Comparison of ENCODE assay signal across 20 cellular contexts in genomic region chr1:197787056-197787455, GRCh38. TPM values are rescaled to one million over a fixed set of nuclear protein-coding genes. Genes with fewer than 3 reads are reported as not detected.
DNase-seq lines count a peak whose midpoint lies in the region; TF ChIP-seq lines count a peak whose summit lies in the region.
"Had no signal": no experiment of that assay in that cellular context is flagged by ENCODE, and none has a peak within 500 bp of the region (broad histone marks: within the 10 kb centered on the region; RNA-seq: fewer than 3 reads in every experiment).

No MANE protein-coding gene starts in this region.

- H3K18ac ChIP-seq in trophoblast cell (ENCODE audit: low read length) = no peak overlapping the region

- no peaks in the 10 kb centered on the region for H3K9me2 ChIP-seq in GM23248 (ENCODE audit: insufficient read depth)

- H3K4me1 ChIP-seq in GM23248 (ENCODE audit: insufficient read depth) (peaks cover 42% of the 10 kb centered on the region), trophoblast cell (ENCODE audit: control insufficient read depth in 1 of 2, insufficient read depth in 2 of 2, low read length in 2 of 2) (peaks cover 3 to 7% of the 10 kb centered on the region in 2 experiments), esophagus muscularis mucosa (no peaks in the 10 kb centered on the region)
- H3K4me1 ChIP-seq: BE2C, upper lobe of left lung had no signal

- no peak overlapping the region for H4K12ac ChIP-seq in trophoblast cell (ENCODE audit: low read depth, low read length)

- H3K27me3 ChIP-seq in GM23248 (replicated peaks; ENCODE audit: insufficient read depth) = no peaks in the 10 kb centered on the region
- no peaks in the 10 kb centered on the region for H3K27me3 ChIP-seq in trophoblast cell (ENCODE audit: insufficient read depth, low read length)
- no peaks in the 10 kb centered on the region for H3K27me3 ChIP-seq in esophagus muscularis mucosa
- H3K27me3 ChIP-seq: BE2C, spleen, stomach, upper lobe of left lung had no signal

- no peaks in the 10 kb centered on the region for H4K20me1 ChIP-seq in GM23248 (ENCODE audit: insufficient read depth)

- in situ Hi-C loops in GM23248 (cut with MboI) = no loop called here

- H3K9me3 ChIP-seq in GM23248 (ENCODE audit: low read depth) (no peaks in the 10 kb centered on the region), trophoblast cell (ENCODE audit: insufficient read depth, low read depth, low read length) (peaks cover 3% of the 10 kb centered on the region), esophagus muscularis mucosa (peaks cover 0 to 7% (median 3%) of the 10 kb centered on the region in 4 donors)
- H3K9me3 ChIP-seq: BE2C, Caco-2, mucosa of descending colon, spleen, stomach, upper lobe of left lung had no signal

- H3K4me2 ChIP-seq in GM23248 (ENCODE audit: unreplicated experiment) (peak overlapping the region; percentile 26), trophoblast cell (ENCODE audit: low read length) (no peak overlapping the region)

- DNase-seq in GM23248 (peak; percentile 87), RKO (ENCODE audit: low spot score) (peak; percentile 12), epithelial cell of prostate (ENCODE audit: low read depth, low spot score) (peak; percentile 66), trophoblast cell (peak; percentile 83 to 88), head of caudate nucleus (no peak), esophagus muscularis mucosa (ENCODE audit: extremely low spot score) (no peak), germinal center (ENCODE audit: low spot score) (no peak)
- DNase-seq: BE2C; Caco-2; central memory CD4-positive, alpha-beta T cell; left ventricle myocardium superior; MM.1S; mucosa of descending colon; NCI-H1436; NCI-H526; SHP77; spleen; stimulated activated CD4-positive, alpha-beta T cell treated with anti-CD3 and anti-CD28 coated beads, Interleukin-4, amount 100 ng/mL, for 4 hours; stomach had no signal

- no peak overlapping the region for H3K4ac ChIP-seq in trophoblast cell (ENCODE audit: low read depth, low read length)

- H3K79me2 ChIP-seq in GM23248 (ENCODE audit: insufficient read depth) = no peaks in the 10 kb centered on the region
- H3K79me2 ChIP-seq in trophoblast cell (ENCODE audit: control insufficient read depth, insufficient read depth, low read length, poor library complexity) = no peaks in the 10 kb centered on the region

- H4K91ac ChIP-seq in trophoblast cell (ENCODE audit: low read depth, low read length) = no peak overlapping the region

- H2BK5ac ChIP-seq in trophoblast cell (ENCODE audit: low read depth, low read length, poor library complexity) = no peak overlapping the region

- no peak overlapping the region for H2BK12ac ChIP-seq in trophoblast cell (ENCODE audit: low read length)

- no peak overlapping the region for H2BK120ac ChIP-seq in trophoblast cell (ENCODE audit: insufficient read depth, low read length, poor library complexity)

- H2AK5ac ChIP-seq in trophoblast cell (ENCODE audit: low read length) = no peak overlapping the region

- H4K8ac ChIP-seq in trophoblast cell (ENCODE audit: low read depth, low read length) = no peak overlapping the region

- peaks cover 33% of the 10 kb centered on the region for H3F3A ChIP-seq in GM23248 (ENCODE audit: insufficient read depth)

- 56 to 60% methylated on average over 3 of the region's 3 CpGs for WGBS in GM23248 (ENCODE audit: low coverage in 1 of 2, low lambda C conversion rate in 2 of 2, missing lambda C conversion rate in 2 of 2), 2 experiments
- no CpG with 5 or more reads among the region's 3 CpGs for WGBS in trophoblast cell (ENCODE audit: extremely low coverage, insufficient coverage, insufficient read length)
- 69% methylated on average over 3 of the region's 3 CpGs for WGBS in esophagus muscularis mucosa

- peak overlapping the region; percentile 14; the same call in 1 of the 2 replicates for H3K27ac ChIP-seq in GM23248
- H3K27ac ChIP-seq in epithelial cell of prostate = peak overlapping the region; percentile 47
- no peak overlapping the region for H3K27ac ChIP-seq in trophoblast cell (ENCODE audit: low read depth, low read length)
- no peak overlapping the region for H3K27ac ChIP-seq in esophagus muscularis mucosa (replicated peaks in 1 of 4)
- H3K27ac ChIP-seq: spleen, stomach, upper lobe of left lung had no signal

- H2AFZ ChIP-seq in GM23248 = no peak overlapping the region
- H2AFZ ChIP-seq in trophoblast cell (ENCODE audit: insufficient read depth, low read length, poor library complexity) = no peak overlapping the region

- H3K9ac ChIP-seq in GM23248 (peak overlapping the region; percentile 10; the same call in 1 of the 2 replicates), trophoblast cell (ENCODE audit: low read length) (no peak overlapping the region)

- H3K14ac ChIP-seq in trophoblast cell (ENCODE audit: low read length) = no peak overlapping the region

- TF ChIP-seq POLR2A in esophagus muscularis mucosa (IDR thresholded peaks at IDR 0.05; ENCODE audit: low read depth) = no peak

- H3K4me3 ChIP-seq in GM23248 = no peak overlapping the region
- no peak overlapping the region for H3K4me3 ChIP-seq in trophoblast cell (ENCODE audit: low read depth, low read length)
- no peak overlapping the region for H3K4me3 ChIP-seq in esophagus muscularis mucosa
- H3K4me3 ChIP-seq: mucosa of descending colon, spleen, stomach, upper lobe of left lung had no signal

- peaks cover 3% of the 10 kb centered on the region for H3K79me1 ChIP-seq in trophoblast cell (ENCODE audit: low read length)

- no peak for TF ChIP-seq EP300 in esophagus muscularis mucosa (IDR thresholded peaks at IDR 0.05)

- intact Hi-C loops in head of caudate nucleus (cut with DNase I) = no loop called here
- intact Hi-C loops in esophagus muscularis mucosa (cut with DNase I) = no loop called here

- H3K36me3 ChIP-seq in GM23248 (ENCODE audit: low read depth) (no peaks in the 10 kb centered on the region), trophoblast cell (ENCODE audit: control insufficient read depth in 1 of 2, insufficient read depth in 2 of 2, low read length in 2 of 2) (no peaks in the 10 kb centered on the region), esophagus muscularis mucosa (no peaks in the 10 kb centered on the region)
- H3K36me3 ChIP-seq: BE2C, spleen, stomach, upper lobe of left lung had no signal

- no peak overlapping the region for H3K23ac ChIP-seq in trophoblast cell (ENCODE audit: low read length)

- no peak for TF ChIP-seq CTCF in esophagus muscularis mucosa (IDR thresholded peaks at IDR 0.05)

RNA-seq across cellular contexts. Expression of gene DENND1B, which starts 11.8 kb away (rescaled TPM):
- 21.3 and 28.1 TPM in 2 replicates for total RNA-seq in GM23248 (2014; rRNA removed; shearing (Covaris generic))
- 8.9 and 9.2 TPM in 2 replicates for polyA plus RNA-seq in GM23248 (2016; fragmentation: Nextera tagmentation; extraction: Ambion mirVana)
- polyA plus RNA-seq in trophoblast cell (2013) = 3.1 and 3.2 TPM in 2 replicates
- total RNA-seq in esophagus muscularis mucosa = 10 to 100 TPM in 2 of 4 donors, 1 to 10 TPM in 2; 6.4 to 11.3 (median 9.1) TPM

Comparison
In these comparisons a context has a peak if more than half of its experiments do, and no peak if none do; other contexts are left out.
1. DNase-seq: peak in GM23248 (single experiment), RKO (single experiment), epithelial cell of prostate (single experiment) and trophoblast cell (2 of 2); none in head of caudate nucleus (0 of 42), esophagus muscularis mucosa (single experiment) and germinal center (single experiment).
2. H3K27ac ChIP-seq: peak in GM23248 (single experiment) and epithelial cell of prostate (single experiment); none in trophoblast cell (single experiment) and esophagus muscularis mucosa (0 of 4).